ENCODE assay signal across 22 cellular contexts in genomic region chr14:57291692-57292647, GRCh38.
"Had no signal": no experiment of that assay in that cellular context is flagged by ENCODE, and none has a peak within 500 bp of the region (broad histone marks: within the 10 kb centered on the region; RNA-seq: fewer than 3 reads in every experiment).

No MANE protein-coding gene starts in this region.

- H3K27me3 Mint-ChIP-seq: activated CD4-positive, alpha-beta T cell treated with anti-CD3 and anti-CD28 coated beads for 36 hours; dendritic cell treated with granulocyte-macrophage colony-stimulating factor and Interleukin-4, amounts not matched to agents 40 ng/mL and 50 ng/mL, for 4 days; naive thymus-derived CD4-positive, alpha-beta T cell; type B pancreatic cell had no signal

- H3K4me1 Mint-ChIP-seq: activated CD4-positive, alpha-beta T cell treated with anti-CD3 and anti-CD28 coated beads for 36 hours; immature natural killer cell; naive thymus-derived CD4-positive, alpha-beta T cell had no signal

- H3K4me3 ChIP-seq: adrenal gland, esophagus muscularis mucosa, gastroesophageal sphincter, heart left ventricle, ovary, smooth muscle cell, stomach had no signal

- H3K9me3 ChIP-seq: adrenal gland, esophagus muscularis mucosa, gastroesophageal sphincter, heart left ventricle, ovary, stomach had no signal

- H3K27me3 ChIP-seq: adrenal gland, esophagus muscularis mucosa, gastroesophageal sphincter, heart left ventricle, ovary, stomach had no signal

- H3K4me2 ChIP-seq: smooth muscle cell had no signal

- H3K4me1 ChIP-seq: adrenal gland, esophagus muscularis mucosa, gastroesophageal sphincter, heart left ventricle, stomach had no signal

- ATAC-seq: activated CD4-positive, alpha-beta T cell treated with anti-CD3 and anti-CD28 coated beads for 36 hours; activated naive CD4-positive, alpha-beta T cell treated with anti-CD3 and anti-CD28 coated beads, Interleukin-2, amount 50 U/mL, for 72 hours; gastroesophageal sphincter; heart left ventricle; naive thymus-derived CD4-positive, alpha-beta T cell; sciatic nerve had no signal

- H3K27ac Mint-ChIP-seq: activated CD4-positive, alpha-beta T cell treated with anti-CD3 and anti-CD28 coated beads for 36 hours; activated naive CD4-positive, alpha-beta T cell treated with anti-CD3 and anti-CD28 coated beads, Interleukin-2, amount 50 U/mL, for 72 hours; activated T-helper 1 cell treated with anti-CD3 and anti-CD28 coated beads, Interleukin-12 subunit alpha, Interleukin-12 subunit beta, Interleukin-2, Interleukin-4 antibody, amounts not matched to agents 30 ng/mL and 10 ng/mL and 1 ng/mL, durations not matched to agents 14 hours and 24 hours and 36 hours; dendritic cell treated with granulocyte-macrophage colony-stimulating factor and Interleukin-4, amounts not matched to agents 40 ng/mL and 50 ng/mL, for 4 days; immature natural killer cell; type B pancreatic cell had no signal

- H3K27ac ChIP-seq: adrenal gland, esophagus muscularis mucosa, gastroesophageal sphincter, heart left ventricle, ovary, stomach had no signal

- DNase-seq: activated CD4-positive, alpha-beta T cell treated with anti-CD3 and anti-CD28 coated beads for 36 hours; activated CD4-positive, alpha-beta T cell treated with anti-CD3 and anti-CD28 coated beads, Interleukin-2, amount 50 U/mL, for 48 hours; activated gamma-delta T cell treated with Interleukin-2 at 50 U/mL for 16 hours; activated T-cell treated with anti-CD3 and anti-CD28 coated beads for 4 hours; adrenal gland; effector memory CD4-positive, alpha-beta T cell; heart left ventricle; immature natural killer cell; kidney glomerular epithelial cell; mesendoderm; naive thymus-derived CD4-positive, alpha-beta T cell; ovary; stimulated activated CD4-positive, alpha-beta T cell treated with anti-CD3 and anti-CD28 coated beads, Interleukin-4, amount 100 ng/mL, for 1 hour; stomach had no signal

- H3K4me3 Mint-ChIP-seq: activated CD4-positive, alpha-beta T cell treated with anti-CD3 and anti-CD28 coated beads for 36 hours; activated T-helper 1 cell treated with anti-CD3 and anti-CD28 coated beads, Interleukin-12 subunit alpha, Interleukin-12 subunit beta, Interleukin-2, Interleukin-4 antibody, amounts not matched to agents 30 ng/mL and 10 ng/mL and 1 ng/mL, durations not matched to agents 14 hours and 24 hours and 36 hours; dendritic cell treated with granulocyte-macrophage colony-stimulating factor and Interleukin-4, amounts not matched to agents 40 ng/mL and 50 ng/mL, for 4 days; immature natural killer cell; naive thymus-derived CD4-positive, alpha-beta T cell; type B pancreatic cell had no signal

- H3K36me3 Mint-ChIP-seq: activated naive CD4-positive, alpha-beta T cell treated with anti-CD3 and anti-CD28 coated beads, Interleukin-2, amount 50 U/mL, for 72 hours had no signal

- H3K9me3 Mint-ChIP-seq: activated naive CD4-positive, alpha-beta T cell treated with anti-CD3 and anti-CD28 coated beads, Interleukin-2, amount 50 U/mL, for 72 hours; activated T-helper 1 cell treated with anti-CD3 and anti-CD28 coated beads, Interleukin-12 subunit alpha, Interleukin-12 subunit beta, Interleukin-2, Interleukin-4 antibody, amounts not matched to agents 30 ng/mL and 10 ng/mL and 1 ng/mL, durations not matched to agents 14 hours and 24 hours and 36 hours; dendritic cell treated with granulocyte-macrophage colony-stimulating factor and Interleukin-4, amounts not matched to agents 40 ng/mL and 50 ng/mL, for 4 days; immature natural killer cell; naive thymus-derived CD4-positive, alpha-beta T cell; type B pancreatic cell had no signal

- H3K36me3 ChIP-seq: ovary had no signal
